In the genomic region with DNA sequence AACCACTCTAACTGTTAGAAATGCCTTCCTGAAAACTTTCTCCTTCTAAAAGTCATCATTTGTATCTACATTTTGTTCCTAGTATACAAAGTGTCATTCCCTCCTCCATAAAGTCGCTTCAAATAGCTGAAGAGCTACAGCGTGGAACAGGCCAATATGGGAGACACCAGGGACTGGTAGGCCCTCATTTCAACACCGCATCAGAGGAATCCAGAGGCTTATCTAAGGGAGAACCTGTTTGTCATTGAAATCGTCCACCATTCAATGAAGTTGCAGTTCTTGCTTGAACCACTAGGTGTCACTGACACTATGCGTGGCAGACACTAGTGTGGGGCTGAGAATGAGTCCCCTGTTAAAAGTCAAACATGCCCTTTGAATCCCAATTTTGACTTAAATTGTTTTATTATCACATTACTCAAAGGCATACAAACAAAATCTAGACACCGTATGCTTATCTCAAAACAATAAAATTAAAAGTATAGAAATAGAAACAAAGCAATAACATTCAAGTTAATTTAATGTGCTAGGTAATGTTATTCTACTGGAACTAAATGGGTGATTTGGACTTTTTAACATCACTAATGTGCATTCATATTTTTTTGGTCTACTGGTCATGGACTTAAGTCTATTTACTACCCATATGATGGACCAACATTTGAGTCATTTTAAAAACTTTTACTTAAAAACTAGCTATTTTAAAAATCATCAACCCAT, we compare ENCODE assay signal across 9 cellular contexts.
DNase-seq lines count a peak whose midpoint lies in the region; ATAC-seq and TF ChIP-seq lines count a peak whose summit lies in the region.
"Had no signal": no experiment of that assay in that cellular context is flagged by ENCODE, and none has a peak within 500 bp of the region (broad histone marks: within the 10 kb centered on the region; RNA-seq: fewer than 3 reads in every experiment).

No MANE protein-coding gene starts in this region.

- H3K4me3 ChIP-seq in neural cell (ENCODE audit: low read length) = no peak overlapping the region
- H3K4me3 ChIP-seq: SK-N-MC had no signal

- no peak overlapping the region for H3K27ac ChIP-seq in neural cell (ENCODE audit: low read length)
- H3K27ac ChIP-seq: SK-N-MC had no signal

- H3K4me2 ChIP-seq in neural cell (ENCODE audit: low read length) = no peak overlapping the region

- no peaks in the 10 kb centered on the region for H3K9me2 ChIP-seq in neural cell (ENCODE audit: insufficient read depth, low read length)

- no peaks in the 10 kb centered on the region for H4K20me1 ChIP-seq in neural cell (ENCODE audit: insufficient read depth)

- POLR2A ChIA-PET in activated CD4-positive, alpha-beta memory T cell treated with anti-CD3 and anti-CD28 coated beads, Interleukin-2, amount 10 ng/mL, durations not matched to agents 7 days and 5 days (lab: Charles Lee) = no interaction called here

- no peaks in the 10 kb centered on the region for H3F3A ChIP-seq in neural cell (ENCODE audit: insufficient read depth, low read length, poor library complexity, severe bottlenecking)

- TF ChIP-seq RAD21 in neural cell (conservative IDR thresholded peaks at IDR 0.05) = peak; percentile 80

- peaks cover 18% of the 10 kb centered on the region for H3K27me3 Mint-ChIP-seq in activated CD4-positive, alpha-beta memory T cell treated with anti-CD3 and anti-CD28 coated beads, Interleukin-2, amount 10 ng/mL, durations not matched to agents 7 days and 5 days

- no peaks in the 10 kb centered on the region for H3K27me3 ChIP-seq in neural cell (ENCODE audit: insufficient read depth, low read depth, low read length)

- H3K9me3 Mint-ChIP-seq in activated CD4-positive, alpha-beta memory T cell treated with anti-CD3 and anti-CD28 coated beads, Interleukin-2, amount 10 ng/mL, durations not matched to agents 7 days and 5 days = no peaks in the 10 kb centered on the region

- ATAC-seq in GM18867 (IDR thresholded peaks at IDR 0.05; ENCODE audit: unreplicated experiment) (peak; percentile 40), HG03378 (IDR thresholded peaks at IDR 0.05; ENCODE audit: unreplicated experiment) (no peak), GM21717 (IDR thresholded peaks at IDR 0.05; ENCODE audit: unreplicated experiment) (no peak)

- no peak overlapping the region for H3K4me3 Mint-ChIP-seq in activated CD4-positive, alpha-beta memory T cell treated with anti-CD3 and anti-CD28 coated beads, Interleukin-2, amount 10 ng/mL, durations not matched to agents 7 days and 5 days

- H3K79me2 ChIP-seq in neural cell (replicated peaks; ENCODE audit: insufficient read depth, low read length) = no peaks in the 10 kb centered on the region

- H3K36me3 ChIP-seq in neural cell (ENCODE audit: insufficient read depth, low read length) = no peaks in the 10 kb centered on the region

- no peaks in the 10 kb centered on the region for H3K9me3 ChIP-seq in neural cell (ENCODE audit: low read length)

- H3K27ac Mint-ChIP-seq in activated CD4-positive, alpha-beta memory T cell treated with anti-CD3 and anti-CD28 coated beads, Interleukin-2, amount 10 ng/mL, durations not matched to agents 7 days and 5 days = no peak overlapping the region

- TF ChIP-seq EP300 in neural cell (conservative IDR thresholded peaks at IDR 0.05; ENCODE audit: poor library complexity, severe bottlenecking) = no peak

- H3K36me3 Mint-ChIP-seq in activated CD4-positive, alpha-beta memory T cell treated with anti-CD3 and anti-CD28 coated beads, Interleukin-2, amount 10 ng/mL, durations not matched to agents 7 days and 5 days (ENCODE audit: low read depth) = no peaks in the 10 kb centered on the region

- DNase-seq in CD1c-positive myeloid dendritic cell (ENCODE audit: extremely low spot score) (peak; percentile 72), NCI-H2107 treated with DMSO at 0.1 percent for 48 hours (lab: John Stamatoyannopoulos, UW; ENCODE audit: unreplicated experiment) (peak; percentile 10), fibroblast of the conjunctiva (ENCODE audit: low read depth) (peak; percentile 13)
- peak; percentile 32 for DNase-seq in activated CD4-positive, alpha-beta memory T cell treated with anti-CD3 and anti-CD28 coated beads, Interleukin-2, amount 10 ng/mL, durations not matched to agents 7 days and 5 days

- H3K9ac ChIP-seq in neural cell (ENCODE audit: low read length) = no peak overlapping the region

- H2AFZ ChIP-seq in neural cell (ENCODE audit: low read depth, low read length) = no peak overlapping the region

- H3K4me1 Mint-ChIP-seq in activated CD4-positive, alpha-beta memory T cell treated with anti-CD3 and anti-CD28 coated beads, Interleukin-2, amount 10 ng/mL, durations not matched to agents 7 days and 5 days = no peaks in the 10 kb centered on the region

- TF ChIP-seq CTCF in neural cell (IDR thresholded peaks at IDR 0.05; ENCODE audit: poor library complexity, severe bottlenecking) = peak; percentile 90

- CTCF ChIA-PET in activated CD4-positive, alpha-beta memory T cell treated with anti-CD3 and anti-CD28 coated beads, Interleukin-2, amount 10 ng/mL, durations not matched to agents 7 days and 5 days (lab: Charles Lee) = interaction anchor here (0.6 to 1.7 kb wide), 12 partner anchors 10 to 321 kb away, joined by 3 to 6 read pairs (median 3); no protein-coding TSS in a partner anchor

TF ChIP-seq in neural cell, 6 proteins besides CTCF, POLR2A, EP300 and RAD21:
- TF ChIP-seq MXI1 (conservative IDR thresholded peaks at IDR 0.05; ENCODE audit: poor library complexity, severe bottlenecking) (no peak), SMC3 (conservative IDR thresholded peaks at IDR 0.05; ENCODE audit: poor library complexity) (peak; percentile 85)

Comparison
In these comparisons a context has a peak if more than half of its experiments do, and no peak if none do; other contexts are left out.
1. DNase-seq: peak in every context shown above with its lines; median percentile 72 in CD1c-positive myeloid dendritic cell; 32 in activated CD4-positive, alpha-beta memory T cell treated with anti-CD3 and anti-CD28 coated beads, Interleukin-2, amount 10 ng/mL, durations not matched to agents 7 days and 5 days; 13 in fibroblast of the conjunctiva; 10 in NCI-H2107 treated with DMSO at 0.1 percent for 48 hours.